8 cellular contexts compared by ENCODE assay signal in genomic region chr22:28917747-28918543, GRCh38. TPM values are rescaled to one million over a fixed set of nuclear protein-coding genes. Genes with fewer than 3 reads are reported as not detected.
DNase-seq lines count a peak whose midpoint lies in the region; ATAC-seq and TF ChIP-seq lines count a peak whose summit lies in the region.

No MANE protein-coding gene starts in this region.

- H2AFZ ChIP-seq in MM.1S (ENCODE audit: low read length) = no peak overlapping the region
- no peak overlapping the region for H2AFZ ChIP-seq in mammary epithelial cell (ENCODE audit: low read depth, low read length)

- no peak for TF ChIP-seq POLR2A in adrenal gland (IDR thresholded peaks at IDR 0.05)

- H3K9me3 ChIP-seq in adrenal gland (replicated peaks in 1 of 3) (no peaks in the 10 kb centered on the region), thoracic aorta (no peaks in the 10 kb centered on the region), MM.1S (replicated peaks; ENCODE audit: insufficient read depth, low read length) (no peaks in the 10 kb centered on the region), mammary epithelial cell (replicated peaks; ENCODE audit: insufficient read depth, low read length) (no peaks in the 10 kb centered on the region)

- H3K36me3 ChIP-seq in adrenal gland (replicated peaks in 1 of 2) (no peaks in the 10 kb centered on the region), thoracic aorta (no peaks in the 10 kb centered on the region), MM.1S (replicated peaks; ENCODE audit: insufficient read depth, low read length) (no peaks in the 10 kb centered on the region), mammary epithelial cell (ENCODE audit: insufficient read depth, low read length) (no peaks in the 10 kb centered on the region)

- no peaks in the 10 kb centered on the region for H3K4me1 Mint-ChIP-seq in activated T-helper 2 cell treated with anti-CD3 and anti-CD28 coated beads, Interferon-gamma antibody, Interleukin-2, Interleukin-4, amounts not matched to agents 10 μg/mL and 5 μg/mL and 100 μg/mL, durations not matched to agents 14 hours and 24 hours and 36 hours (ENCODE audit: low read depth)

- no peak overlapping the region for H3K4me3 Mint-ChIP-seq in activated T-helper 2 cell treated with anti-CD3 and anti-CD28 coated beads, Interferon-gamma antibody, Interleukin-2, Interleukin-4, amounts not matched to agents 10 μg/mL and 5 μg/mL and 100 μg/mL, durations not matched to agents 14 hours and 24 hours and 36 hours (ENCODE audit: low read depth)

- no peaks in the 10 kb centered on the region for H3K36me3 Mint-ChIP-seq in activated T-helper 2 cell treated with anti-CD3 and anti-CD28 coated beads, Interferon-gamma antibody, Interleukin-2, Interleukin-4, amounts not matched to agents 10 μg/mL and 5 μg/mL and 100 μg/mL, durations not matched to agents 14 hours and 24 hours and 36 hours (ENCODE audit: low read depth)

- TF ChIP-seq CTCF in adrenal gland (IDR thresholded peaks at IDR 0.05) = no peak
- no peak for TF ChIP-seq CTCF in thoracic aorta (IDR thresholded peaks at IDR 0.05)
- TF ChIP-seq CTCF in MM.1S (IDR thresholded peaks at IDR 0.05; ENCODE audit: low read length) = no peak
- no peak for TF ChIP-seq CTCF in mammary epithelial cell (conservative IDR thresholded peaks at IDR 0.05 in 1 of 2, IDR thresholded peaks at IDR 0.05 in 1 of 2; ENCODE audit: extremely low read depth in 1 of 2, insufficient read depth in 1 of 2, low read depth in 1 of 2, low read length in 2 of 2)

- H3K9me2 ChIP-seq in MM.1S (replicated peaks; ENCODE audit: insufficient read depth, low read length) = no peaks in the 10 kb centered on the region

- H3K27ac Mint-ChIP-seq in activated T-helper 2 cell treated with anti-CD3 and anti-CD28 coated beads, Interferon-gamma antibody, Interleukin-2, Interleukin-4, amounts not matched to agents 10 μg/mL and 5 μg/mL and 100 μg/mL, durations not matched to agents 14 hours and 24 hours and 36 hours = no peak overlapping the region

- H3K27ac ChIP-seq in adrenal gland (peak overlapping the region in 4 of 5 donors; percentile 3 to 79 (median 51)), thoracic aorta (peak overlapping the region; percentile 62 to 84), MM.1S (ENCODE audit: low read length) (no peak overlapping the region), mammary epithelial cell (ENCODE audit: insufficient read depth, low read depth, low read length) (no peak overlapping the region)

- H3K79me2 ChIP-seq in MM.1S (ENCODE audit: low read length) (peaks cover 22% of the 10 kb centered on the region; the same call in 1 of the 2 replicates), mammary epithelial cell (ENCODE audit: insufficient read depth, low read length) (peaks cover 70% of the 10 kb centered on the region)

- H3K9ac ChIP-seq in MM.1S (ENCODE audit: low read length) (no peak overlapping the region), mammary epithelial cell (ENCODE audit: insufficient read depth, low read length) (no peak overlapping the region)

- DNase-seq in NAMALWA (ENCODE audit: low spot score) (peak; percentile 26), adrenal gland (peak in 4 of 7 donors; percentile 28 to 60 (median 44)), kidney tubule cell (ENCODE audit: low spot score) (peak; percentile 61), thoracic aorta (ENCODE audit: low spot score) (no peak), MM.1S (no peak), mammary epithelial cell (no peak)
- no peak for DNase-seq in activated T-helper 2 cell treated with anti-CD3 and anti-CD28 coated beads, Interferon-gamma antibody, Interleukin-2, Interleukin-4, amounts not matched to agents 10 μg/mL and 5 μg/mL and 100 μg/mL, durations not matched to agents 14 hours and 24 hours and 36 hours (ENCODE audit: low spot score)

- CTCF ChIA-PET in mammary epithelial cell (lab: Charles Lee; ENCODE audit: low non-redundant PET) = no interaction called here

- no peak overlapping the region for H3K4me2 ChIP-seq in MM.1S (ENCODE audit: low read depth, low read length)
- no peak overlapping the region for H3K4me2 ChIP-seq in mammary epithelial cell (ENCODE audit: insufficient read depth, low read depth, low read length)

- intact Hi-C loops in adrenal gland (cut with DNase I) (loop anchor here in 1 of 2 donors (10.0 kb wide), 1 partner anchor 117 kb away; no protein-coding TSS in a partner anchor), mammary epithelial cell (cut with micrococcal nuclease) (no loop called here)
- intact Hi-C loops in activated T-helper 2 cell treated with anti-CD3 and anti-CD28 coated beads, Interferon-gamma antibody, Interleukin-2, Interleukin-4, amounts not matched to agents 10 μg/mL and 5 μg/mL and 100 μg/mL, durations not matched to agents 14 hours and 24 hours and 36 hours (cut with micrococcal nuclease) = no loop called here

- peaks cover 67% of the 10 kb centered on the region for H3K27me3 Mint-ChIP-seq in activated T-helper 2 cell treated with anti-CD3 and anti-CD28 coated beads, Interferon-gamma antibody, Interleukin-2, Interleukin-4, amounts not matched to agents 10 μg/mL and 5 μg/mL and 100 μg/mL, durations not matched to agents 14 hours and 24 hours and 36 hours (ENCODE audit: low read depth)

- H3K4me1 ChIP-seq in adrenal gland (replicated peaks in 1 of 2) = peaks cover 26 to 31% of the 10 kb centered on the region in 2 donors
- H3K4me1 ChIP-seq in thoracic aorta (ENCODE audit: control insufficient read depth in 1 of 2, low read depth in 2 of 2) = peaks cover 41 to 89% of the 10 kb centered on the region in 2 donors
- H3K4me1 ChIP-seq in MM.1S (ENCODE audit: low read length) = no peaks in the 10 kb centered on the region
- peaks cover 3% of the 10 kb centered on the region for H3K4me1 ChIP-seq in mammary epithelial cell (ENCODE audit: insufficient read depth, low read length)

- H3K9me3 Mint-ChIP-seq in activated T-helper 2 cell treated with anti-CD3 and anti-CD28 coated beads, Interferon-gamma antibody, Interleukin-2, Interleukin-4, amounts not matched to agents 10 μg/mL and 5 μg/mL and 100 μg/mL, durations not matched to agents 14 hours and 24 hours and 36 hours = no peaks in the 10 kb centered on the region

- H3K27me3 ChIP-seq in adrenal gland (no peaks in the 10 kb centered on the region), thoracic aorta (replicated peaks; ENCODE audit: insufficient read depth) (no peaks in the 10 kb centered on the region), MM.1S (replicated peaks; ENCODE audit: insufficient read depth, low read length) (no peaks in the 10 kb centered on the region), mammary epithelial cell (ENCODE audit: insufficient read depth, low read length) (no peaks in the 10 kb centered on the region)

- H3F3A ChIP-seq in MM.1S (ENCODE audit: insufficient read depth, low read length) = no peaks in the 10 kb centered on the region

- WGBS in adrenal gland, 4 donors = 31 to 39% (median 35%) methylated on average over 11 to 12 of the region's 12 CpGs
- 42% methylated on average over 12 of the region's 12 CpGs for WGBS in mammary epithelial cell (ENCODE audit: low coverage, missing lambda C conversion rate)

- no TSS peak for BruUV-seq in mammary epithelial cell (replicated peaks; lab: Mats Ljungman, UMichigan)

- H4K20me1 ChIP-seq in MM.1S (ENCODE audit: insufficient read depth, low read length) = no peaks in the 10 kb centered on the region
- no peaks in the 10 kb centered on the region for H4K20me1 ChIP-seq in mammary epithelial cell (ENCODE audit: insufficient read depth, low read length)

- dilution Hi-C loops in mammary epithelial cell (cut with HindIII; ENCODE audit: low sequenced_read_pairs) = no loop called here

- in situ Hi-C loops in mammary epithelial cell (cut with MboI; ENCODE audit: low sequenced_read_pairs in 2 of 2) = no loop called here

- H3K4me3 ChIP-seq in adrenal gland = no peak overlapping the region
- peak overlapping the region; percentile 10 for H3K4me3 ChIP-seq in thoracic aorta
- H3K4me3 ChIP-seq in MM.1S (ENCODE audit: low read length) = no peak overlapping the region
- no peak overlapping the region for H3K4me3 ChIP-seq in mammary epithelial cell (replicated peaks in 1 of 3; ENCODE audit: insufficient read depth in 1 of 3, low read depth in 2 of 3, low read length in 3 of 3)

- ATAC-seq in thoracic aorta (ENCODE audit: insufficient number of reproducible peaks, low FRiP score, low read depth) (no peak), HG03439 (IDR thresholded peaks at IDR 0.05; ENCODE audit: unreplicated experiment) (no peak)

RNA-seq across cellular contexts. Expression of gene ZNRF3, which starts 34.6 kb away (rescaled TPM):
- total RNA-seq in adrenal gland (10 to 100 TPM; 15.1 to 40.9 (median 23.9) TPM), thoracic aorta (10 to 100 TPM; 17.2 to 23.1 TPM), mammary epithelial cell (10 to 100 TPM in 1 of 2 donors, 1 to 10 TPM in 1; 9.5 to 14.5 TPM)
- polyA plus RNA-seq in adrenal gland (1 to 10 TPM; 3.1 to 8.7 (median 5.1) TPM), mammary epithelial cell (5.2 TPM)
- total RNA-seq in activated T-helper 2 cell treated with anti-CD3 and anti-CD28 coated beads, Interferon-gamma antibody, Interleukin-2, Interleukin-4, amounts not matched to agents 10 μg/mL and 5 μg/mL and 100 μg/mL, durations not matched to agents 14 hours and 24 hours and 36 hours = 0.82 and 1.1 TPM in 2 replicates
- 9.8 TPM for polyA minus RNA-seq in mammary epithelial cell

Comparison
In these comparisons a context has a peak if more than half of its experiments do, and no peak if none do; other contexts are left out.
1. DNase-seq: peak in NAMALWA (single experiment), adrenal gland (4 of 7) and kidney tubule cell (single experiment); none in thoracic aorta (single experiment), MM.1S (single experiment), activated T-helper 2 cell treated with anti-CD3 and anti-CD28 coated beads, Interferon-gamma antibody, Interleukin-2, Interleukin-4, amounts not matched to agents 10 μg/mL and 5 μg/mL and 100 μg/mL, durations not matched to agents 14 hours and 24 hours and 36 hours (single experiment) and mammary epithelial cell (single experiment).
2. H3K27ac ChIP-seq: peak in adrenal gland (4 of 5) and thoracic aorta (2 of 2); none in MM.1S (single experiment) and mammary epithelial cell (single experiment).